13 cellular contexts compared by ENCODE assay signal in the genomic region with DNA sequence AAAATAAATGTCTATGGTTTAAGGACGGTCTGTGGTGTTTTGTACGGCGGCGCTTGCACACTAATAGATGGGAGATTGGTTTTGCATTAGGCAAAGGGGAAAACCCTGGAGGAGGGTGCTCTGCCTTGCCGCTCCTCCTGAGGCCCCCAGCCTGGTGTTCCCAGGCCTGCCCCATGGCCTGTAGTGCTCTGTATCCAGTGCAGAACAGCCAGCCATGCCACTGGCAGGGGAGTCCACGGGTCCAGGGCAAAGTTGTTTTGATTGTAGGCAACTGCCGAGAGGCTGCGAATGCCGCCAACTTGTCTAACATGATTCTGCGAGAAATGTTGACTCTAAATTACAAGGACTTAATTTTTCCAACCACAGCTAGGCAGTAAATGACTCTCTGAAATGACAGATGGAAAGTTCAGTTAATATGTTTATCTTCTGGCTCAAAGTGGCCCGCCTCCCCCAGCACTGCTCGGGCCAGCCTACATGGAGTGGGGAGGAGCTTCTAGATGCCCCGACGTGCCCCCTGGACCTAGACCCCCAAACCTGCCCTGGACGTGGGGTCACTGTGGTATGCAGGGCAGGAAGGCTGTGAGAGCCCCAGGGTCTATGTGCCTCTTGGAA.
DNase-seq lines count a peak whose midpoint lies in the region; ATAC-seq and TF ChIP-seq lines count a peak whose summit lies in the region.
"Had no signal": no experiment of that assay in that cellular context is flagged by ENCODE, and none has a peak within 500 bp of the region (broad histone marks: within the 10 kb centered on the region; RNA-seq: fewer than 3 reads in every experiment).

No MANE protein-coding gene starts in this region.

- H3K4me3 ChIP-seq in breast epithelium = no peak overlapping the region

- H3K4me1 Mint-ChIP-seq in activated T-cell treated with anti-CD3 and anti-CD28 coated beads, Interleukin-2, amount 50 U/mL, for 4 hours (ENCODE audit: low read depth) = peaks cover 13% of the 10 kb centered on the region
- peaks cover 23% of the 10 kb centered on the region for H3K4me1 Mint-ChIP-seq in stimulated activated naive CD8-positive, alpha-beta T cell treated with anti-CD3 and anti-CD28 coated beads, Interleukin-15, amount 100 ng/mL, for 72 hours
- H3K4me1 Mint-ChIP-seq: natural killer cell had no signal

- TF ChIP-seq POLR2A in breast epithelium (IDR thresholded peaks at IDR 0.05) = no peak

- H3K27me3 Mint-ChIP-seq in activated T-cell treated with anti-CD3 and anti-CD28 coated beads, Interleukin-2, amount 50 U/mL, for 4 hours (ENCODE audit: low read depth) = no peaks in the 10 kb centered on the region
- H3K27me3 Mint-ChIP-seq in stimulated activated naive CD8-positive, alpha-beta T cell treated with anti-CD3 and anti-CD28 coated beads, Interleukin-15, amount 100 ng/mL, for 72 hours = no peaks in the 10 kb centered on the region

- ATAC-seq in activated T-cell treated with anti-CD3 and anti-CD28 coated beads, Interleukin-2, amount 50 U/mL, for 4 hours = peak; percentile 76 to 82
- ATAC-seq in left colon = peak; percentile 25
- peak; percentile 80 for ATAC-seq in stimulated activated naive CD8-positive, alpha-beta T cell treated with anti-CD3 and anti-CD28 coated beads, Interleukin-15, amount 100 ng/mL, for 72 hours
- ATAC-seq: natural killer cell, Panc1 had no signal

- no peak for TF ChIP-seq CTCF in breast epithelium (IDR thresholded peaks at IDR 0.05)

- H3K27ac Mint-ChIP-seq in stimulated activated naive CD8-positive, alpha-beta T cell treated with anti-CD3 and anti-CD28 coated beads, Interleukin-15, amount 100 ng/mL, for 72 hours = peak overlapping the region; percentile 89 to 96
- H3K27ac Mint-ChIP-seq: natural killer cell had no signal

- no peaks in the 10 kb centered on the region for H3K36me3 ChIP-seq in breast epithelium

- peak overlapping the region; percentile 9 for H3K4me3 Mint-ChIP-seq in activated T-cell treated with anti-CD3 and anti-CD28 coated beads, Interleukin-2, amount 50 U/mL, for 4 hours
- peak overlapping the region; percentile 23 to 56 for H3K4me3 Mint-ChIP-seq in stimulated activated naive CD8-positive, alpha-beta T cell treated with anti-CD3 and anti-CD28 coated beads, Interleukin-15, amount 100 ng/mL, for 72 hours
- H3K4me3 Mint-ChIP-seq: natural killer cell had no signal

- DNase-seq in activated T-cell treated with anti-CD3 and anti-CD28 coated beads for 48 hours (ENCODE audit: low read depth) = peak; percentile 34
- no peak for DNase-seq in activated T-cell treated with anti-CD3 and anti-CD28 coated beads, Interleukin-2, amount 50 U/mL, for 1 hour
- no peak for DNase-seq in activated T-cell treated with anti-CD3 and anti-CD28 coated beads, Interleukin-2, amount 50 U/mL, for 4 hours
- DNase-seq in left colon = no peak
- peak in 1 of 2 donors; percentile 39 for DNase-seq in stimulated activated naive CD8-positive, alpha-beta T cell treated with anti-CD3 and anti-CD28 coated beads, Interleukin-15, amount 100 ng/mL, for 72 hours
- DNase-seq in breast epithelium (ENCODE audit: low spot score in 2 of 2) = no peak
- DNase-seq in Ammon's horn (ENCODE audit: low spot score) = no peak
- DNase-seq: natural killer cell, NCI-H1105, NCI-H69, posterior cingulate gyrus, T1000 had no signal

- no peaks in the 10 kb centered on the region for H3K9me3 ChIP-seq in breast epithelium

- H3K9me3 Mint-ChIP-seq in activated T-cell treated with anti-CD3 and anti-CD28 coated beads, Interleukin-2, amount 50 U/mL, for 4 hours = no peaks in the 10 kb centered on the region
- no peaks in the 10 kb centered on the region for H3K9me3 Mint-ChIP-seq in stimulated activated naive CD8-positive, alpha-beta T cell treated with anti-CD3 and anti-CD28 coated beads, Interleukin-15, amount 100 ng/mL, for 72 hours
- H3K9me3 Mint-ChIP-seq: natural killer cell had no signal

- no peaks in the 10 kb centered on the region for H3K4me1 ChIP-seq in breast epithelium

- H3K27ac ChIP-seq in breast epithelium = no peak overlapping the region

- H3K27me3 ChIP-seq in breast epithelium = no peaks in the 10 kb centered on the region

- H3K36me3 Mint-ChIP-seq in activated T-cell treated with anti-CD3 and anti-CD28 coated beads, Interleukin-2, amount 50 U/mL, for 4 hours (ENCODE audit: insufficient read depth) = no peaks in the 10 kb centered on the region
- H3K36me3 Mint-ChIP-seq: natural killer cell had no signal

- intact Hi-C loops in left colon (cut with DNase I, micrococcal nuclease) (no loop called here), breast epithelium (cut with DNase I; ENCODE audit: low total_unique reads) (no loop called here)

Comparison
In these comparisons a context has a peak if more than half of its experiments do, and no peak if none do; other contexts are left out.
1. ATAC-seq: peak in every context shown above with its lines; median percentile 80 in stimulated activated naive CD8-positive, alpha-beta T cell treated with anti-CD3 and anti-CD28 coated beads, Interleukin-15, amount 100 ng/mL, for 72 hours; 79 in activated T-cell treated with anti-CD3 and anti-CD28 coated beads, Interleukin-2, amount 50 U/mL, for 4 hours; 25 in left colon.